6 cellular contexts compared by ENCODE assay signal in the genomic region with DNA sequence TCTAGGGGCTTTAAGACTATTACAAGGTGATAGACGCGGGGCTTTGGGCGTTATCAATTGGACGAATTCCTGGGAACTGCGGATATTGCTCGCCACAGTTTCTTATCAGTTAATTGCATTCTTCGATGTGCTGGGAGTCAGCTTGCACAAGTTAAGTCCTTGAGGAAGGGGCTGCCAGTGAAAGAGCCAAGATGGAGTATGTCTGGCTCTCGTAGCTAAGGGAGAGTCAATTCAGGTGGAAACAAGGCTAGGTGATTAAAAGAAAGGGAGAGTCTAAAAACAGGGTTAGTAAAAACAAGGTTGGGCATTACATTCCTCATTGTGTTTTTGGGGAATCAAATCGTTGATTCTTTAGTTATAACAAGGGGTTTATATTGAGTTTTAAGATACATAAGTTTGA.
DNase-seq lines count a peak whose midpoint lies in the region; ATAC-seq and TF ChIP-seq lines count a peak whose summit lies in the region.
"Not testable (repeated sequence)": the region's sequence is repeated elsewhere in the genome, so short reads cannot be mapped to it uniquely, and the experiment has no call there.

No MANE protein-coding gene starts in this region.

- H3K23ac ChIP-seq in mesendoderm (ENCODE audit: low read length), result not testable (repeated sequence)

- H3K56ac ChIP-seq in mesendoderm (ENCODE audit: low read length), result not testable (repeated sequence)

- TF ChIP-seq CTCF in KMS-11 (conservative IDR thresholded peaks at IDR 0.05; ENCODE audit: low read depth, low read length); endodermal cell (conservative IDR thresholded peaks at IDR 0.05); type B pancreatic cell (conservative IDR thresholded peaks at IDR 0.05): not testable (repeated sequence)

- not testable (repeated sequence) for H3K27me3 ChIP-seq in CD4-positive, alpha-beta memory T cell (ENCODE audit: insufficient read depth, low read length); KMS-11 (ENCODE audit: insufficient read depth, low read depth); endodermal cell (ENCODE audit: control insufficient read depth, insufficient read depth, low read length, poor library complexity, severe bottlenecking); mesendoderm (ENCODE audit: insufficient read depth, low read length, poor library complexity)

- H2BK5ac ChIP-seq in mesendoderm (ENCODE audit: low read length), result not testable (repeated sequence)

- H3K4ac ChIP-seq in mesendoderm (ENCODE audit: low read depth, low read length), result not testable (repeated sequence)

- H3K9me3 ChIP-seq in CD4-positive, alpha-beta memory T cell (ENCODE audit: control insufficient read depth in 1 of 2, low read length in 2 of 2); T-helper 17 cell (ENCODE audit: control insufficient read depth, low read length, poor library complexity, severe bottlenecking); endodermal cell (ENCODE audit: control insufficient read depth, low read length): not testable (repeated sequence)

- not testable (repeated sequence) for H4K8ac ChIP-seq in mesendoderm (ENCODE audit: low read depth, low read length)

- H2AFZ ChIP-seq in KMS-11 (ENCODE audit: low read depth), result not testable (repeated sequence)

- not testable (repeated sequence) for ATAC-seq in T-helper 17 cell

- not testable (repeated sequence) for H4K5ac ChIP-seq in mesendoderm (ENCODE audit: low read length)

- peaks cover 23% of the 10 kb centered on the region for H3K4me1 ChIP-seq in CD4-positive, alpha-beta memory T cell (ENCODE audit: insufficient read depth, low read length)
- peaks cover 72% of the 10 kb centered on the region for H3K4me1 ChIP-seq in KMS-11 (ENCODE audit: low read depth, poor library complexity, severe bottlenecking)
- not testable (repeated sequence) for H3K4me1 ChIP-seq in endodermal cell (ENCODE audit: control insufficient read depth, insufficient read depth, low read length); mesendoderm (ENCODE audit: control insufficient read depth, low read depth, low read length)

- H3K79me2 ChIP-seq in KMS-11 (ENCODE audit: insufficient read depth, low read depth), result peaks cover 11% of the 10 kb centered on the region; the same call in 1 of the 2 replicates
- H3K79me2 ChIP-seq in mesendoderm (ENCODE audit: control insufficient read depth, insufficient read depth, low read length), result not testable (repeated sequence)

- H2BK15ac ChIP-seq in mesendoderm (replicated peaks; ENCODE audit: low read depth), result not testable (repeated sequence)

- not testable (repeated sequence) for H3K36me3 Mint-ChIP-seq in CD4-positive, alpha-beta memory T cell; T-helper 17 cell (ENCODE audit: low read depth); type B pancreatic cell
- peaks cover 37% of the 10 kb centered on the region for H3K36me3 Mint-ChIP-seq in endodermal cell (ENCODE audit: low read depth)

- 81 to 83% methylated on average over 1 to 9 of the region's 9 CpGs for WGBS in endodermal cell (ENCODE audit: insufficient coverage in 1 of 2, insufficient read length in 1 of 2), 2 experiments
- WGBS in mesendoderm (ENCODE audit: extremely low coverage, insufficient coverage, low lambda C conversion rate), result 100% methylated on average over 2 of the region's 9 CpGs

- POLR2A ChIA-PET in CD4-positive, alpha-beta memory T cell (lab: Charles Lee; ENCODE audit: partially characterized antibody), result not testable (repeated sequence)

- not testable (repeated sequence) for H3K36me3 ChIP-seq in CD4-positive, alpha-beta memory T cell (ENCODE audit: insufficient read depth, low read length); KMS-11 (ENCODE audit: insufficient read depth); endodermal cell (ENCODE audit: control insufficient read depth, insufficient read depth, low read length); mesendoderm (ENCODE audit: control insufficient read depth, insufficient read depth, low read length)

- H3K4me3 Mint-ChIP-seq in CD4-positive, alpha-beta memory T cell, result peak overlapping the region in 1 of 8 donors; percentile 71
- not testable (repeated sequence) for H3K4me3 Mint-ChIP-seq in T-helper 17 cell, endodermal cell, type B pancreatic cell

- H3K9ac ChIP-seq in KMS-11; endodermal cell (ENCODE audit: extremely low read depth, low read length, poor library complexity, severe bottlenecking); mesendoderm (ENCODE audit: low read length): not testable (repeated sequence)

- H3K4me3 ChIP-seq in CD4-positive, alpha-beta memory T cell (ENCODE audit: low read length in 2 of 2); KMS-11 (IDR thresholded peaks at IDR 0.05; ENCODE audit: insufficient read depth, low read depth, low read length); endodermal cell (ENCODE audit: low read length); mesendoderm (ENCODE audit: low read length): not testable (repeated sequence)

- H3K4me2 ChIP-seq in KMS-11, result peak overlapping the region; percentile 0; the same call in 1 of the 2 replicates
- H3K4me2 ChIP-seq in mesendoderm (ENCODE audit: low read length), result not testable (repeated sequence)

- H3K18ac ChIP-seq in mesendoderm (ENCODE audit: low read length), result not testable (repeated sequence)

- H3K27ac ChIP-seq in CD4-positive, alpha-beta memory T cell (ENCODE audit: low read depth, low read length); KMS-11; endodermal cell (ENCODE audit: low read depth, low read length); mesendoderm (ENCODE audit: low read depth, low read length): not testable (repeated sequence)

- H3K27me3 Mint-ChIP-seq in CD4-positive, alpha-beta memory T cell; T-helper 17 cell; endodermal cell (ENCODE audit: insufficient read depth): not testable (repeated sequence)
- H3K27me3 Mint-ChIP-seq in type B pancreatic cell, result peaks cover 19% of the 10 kb centered on the region

- H2BK120ac ChIP-seq in mesendoderm (ENCODE audit: low read depth, low read length), result not testable (repeated sequence)

- intact Hi-C loops in CD4-positive, alpha-beta memory T cell (cut with micrococcal nuclease), result not testable (repeated sequence)

- not testable (repeated sequence) for H2AK5ac ChIP-seq in mesendoderm (ENCODE audit: low read length)

- H3K27ac Mint-ChIP-seq in CD4-positive, alpha-beta memory T cell, result peak overlapping the region in 4 of 7 donors; percentile 9 to 44 (median 12)
- H3K27ac Mint-ChIP-seq in T-helper 17 cell (peak overlapping the region; percentile 99), endodermal cell (peak overlapping the region; percentile 89), type B pancreatic cell (peak overlapping the region; percentile 21)

- not testable (repeated sequence) for DNase-seq in CD4-positive, alpha-beta memory T cell; T-helper 17 cell; endodermal cell; type B pancreatic cell (ENCODE audit: extremely low spot score, unreplicated experiment)
- peak; percentile 54 for DNase-seq in mesendoderm

- not testable (repeated sequence) for H3K9me3 Mint-ChIP-seq in CD4-positive, alpha-beta memory T cell; type B pancreatic cell
- H3K9me3 Mint-ChIP-seq in endodermal cell, result peaks cover 24% of the 10 kb centered on the region

- peaks cover 25 to 49% (median 36%) of the 10 kb centered on the region in 4 donors for H3K4me1 Mint-ChIP-seq in CD4-positive, alpha-beta memory T cell
- peaks cover 51% of the 10 kb centered on the region for H3K4me1 Mint-ChIP-seq in T-helper 17 cell
- peaks cover 46% of the 10 kb centered on the region for H3K4me1 Mint-ChIP-seq in endodermal cell
- H3K4me1 Mint-ChIP-seq in type B pancreatic cell (ENCODE audit: unreplicated experiment), result peaks cover 17% of the 10 kb centered on the region

- H4K20me1 ChIP-seq in KMS-11 (ENCODE audit: insufficient read depth), result not testable (repeated sequence)

- not testable (repeated sequence) for H3K79me1 ChIP-seq in mesendoderm (ENCODE audit: low read length)

- CTCF ChIA-PET in CD4-positive, alpha-beta memory T cell (lab: Charles Lee; ENCODE audit: partially characterized antibody), result not testable (repeated sequence)

Comparison
In these comparisons a context has a peak if more than half of its experiments do, and no peak if none do; other contexts are left out.
1. H3K27ac Mint-ChIP-seq: peak in every context shown above with its lines; median percentile 99 in T-helper 17 cell; 89 in endodermal cell; 21 in type B pancreatic cell; 12 in CD4-positive, alpha-beta memory T cell.